11 cellular contexts compared by ENCODE assay signal in genomic region chr12:95224202-95225170, GRCh38. TPM values are rescaled to one million over a fixed set of nuclear protein-coding genes. Genes with fewer than 3 reads are reported as not detected.
DNase-seq lines count a peak whose midpoint lies in the region; ATAC-seq, FAIRE-seq and TF ChIP-seq lines count a peak whose summit lies in the region.
"Had no signal": no experiment of that assay in that cellular context is flagged by ENCODE, and none has a peak within 500 bp of the region (broad histone marks: within the 10 kb centered on the region; RNA-seq: fewer than 3 reads in every experiment).

No MANE protein-coding gene starts in this region.

- TF ChIP-seq CTCF in MCF 10A (IDR thresholded peaks at IDR 0.05; ENCODE audit: unreplicated experiment) (no peak), breast epithelium (IDR thresholded peaks at IDR 0.05) (no peak), RWPE1 (conservative IDR thresholded peaks at IDR 0.05; ENCODE audit: low read depth) (no peak), H1 (IDR thresholded peaks at IDR 0.05; ENCODE audit: control extremely low read depth in 1 of 3, insufficient read depth in 1 of 3, low read depth in 1 of 3, low read length in 3 of 3) (no peak)

- H3K4me1 ChIP-seq in breast epithelium = no peaks in the 10 kb centered on the region
- peaks cover 0 to 5% (median 0%) of the 10 kb centered on the region in 4 experiments; a peak in 1 of 7 replicates for H3K4me1 ChIP-seq in H1 (replicated peaks in 1 of 4; ENCODE audit: control insufficient read depth in 3 of 4, insufficient read depth in 4 of 4, low read length in 3 of 4)

- no peak overlapping the region for H2BK20ac ChIP-seq in H1 (ENCODE audit: low read length)

- no peaks in the 10 kb centered on the region for H3K36me3 ChIP-seq in breast epithelium
- peaks cover 0 to 22% (median 3%) of the 10 kb centered on the region in 4 experiments; a peak in 4 of 8 replicates for H3K36me3 ChIP-seq in H1 (ENCODE audit: control insufficient read depth in 2 of 4, insufficient read depth in 4 of 4, low read length in 3 of 4)

- H3K4me3 Mint-ChIP-seq in MCF 10A (ENCODE audit: unreplicated experiment) = no peak overlapping the region
- H3K4me3 Mint-ChIP-seq in stimulated activated effector memory CD8-positive, alpha-beta T cell treated with anti-CD3 and anti-CD28 coated beads, Interleukin-12 subunit alpha, Interleukin-12 subunit beta, amount 100 ng/mL, for 72 hours = no peak overlapping the region
- H3K4me3 Mint-ChIP-seq: activated naive CD8-positive, alpha-beta T cell had no signal

- no peak for TF ChIP-seq EP300 in H1 (IDR thresholded peaks at IDR 0.05; ENCODE audit: borderline replicate concordance in 1 of 2, low read depth in 2 of 2, low read length in 2 of 2)

- DNase-seq in MCF 10A (ENCODE audit: unreplicated experiment) (peak; percentile 37), breast epithelium (ENCODE audit: low spot score in 2 of 2) (no peak), RWPE1 (ENCODE audit: low spot score) (no peak), H1 (ENCODE audit: low read depth in 1 of 2, low spot score in 2 of 2) (no peak), posterior vena cava (ENCODE audit: low spot score) (no peak), midbrain (lab: John Stamatoyannopoulos, UW) (no peak), NCI-H1105 treated with DMSO at 0.1 percent for 48 hours (lab: John Stamatoyannopoulos, UW) (no peak)
- no peak for DNase-seq in stimulated activated effector memory CD8-positive, alpha-beta T cell treated with anti-CD3 and anti-CD28 coated beads, Interleukin-12 subunit alpha, Interleukin-12 subunit beta, amount 100 ng/mL, for 72 hours (ENCODE audit: low spot score in 2 of 2)

- H3K27ac ChIP-seq in breast epithelium (no peak overlapping the region), RWPE1 (peak overlapping the region; percentile 7; the same call in 1 of the 2 replicates), H1 (ENCODE audit: low read depth, low read length) (no peak overlapping the region)
- H3K27ac ChIP-seq: BLaER1 treated with 17β-estradiol and CSF1 and Interleukin-3, amounts not matched to agents 10 nM and 100 nM had no signal

- peaks cover 12 to 96% of the 10 kb centered on the region in 2 experiments for H3K79me2 ChIP-seq in H1 (ENCODE audit: control insufficient read depth in 1 of 2, insufficient read depth in 2 of 2, low read length in 2 of 2)

- H4K20me1 ChIP-seq in H1 (replicated peaks in 1 of 2; ENCODE audit: control insufficient read depth in 1 of 2, insufficient read depth in 2 of 2, low read length in 2 of 2) = peaks cover 0 to 6% of the 10 kb centered on the region in 2 experiments

- H2BK5ac ChIP-seq in H1 (ENCODE audit: low read depth, low read length) = no peak overlapping the region

- FAIRE-seq in H1 (lab: Jason Lieb, UNC) = peak; percentile 24
- FAIRE-seq: urothelium cell line had no signal

- peak overlapping the region; percentile 73 for H3K27ac Mint-ChIP-seq in MCF 10A (ENCODE audit: low read depth, unreplicated experiment)
- peak overlapping the region; percentile 77 for H3K27ac Mint-ChIP-seq in stimulated activated effector memory CD8-positive, alpha-beta T cell treated with anti-CD3 and anti-CD28 coated beads, Interleukin-12 subunit alpha, Interleukin-12 subunit beta, amount 100 ng/mL, for 72 hours
- H3K27ac Mint-ChIP-seq: activated naive CD8-positive, alpha-beta T cell had no signal

- H3K4me3 ChIP-seq in breast epithelium = no peak overlapping the region
- H3K4me3 ChIP-seq in H1 (ENCODE audit: extremely low read depth in 1 of 4, insufficient read depth in 2 of 4, low read depth in 3 of 4, low read length in 4 of 4) = no peak overlapping the region
- H3K4me3 ChIP-seq: BLaER1 treated with 17β-estradiol and CSF1 and Interleukin-3, amounts not matched to agents 10 nM and 100 nM had no signal

- no peaks in the 10 kb centered on the region for H3K23me2 ChIP-seq in H1 (ENCODE audit: low read depth, low read length)

- no peak overlapping the region for H2AK5ac ChIP-seq in H1 (ENCODE audit: low read depth, low read length)

- CTCF ChIA-PET in MCF 10A (lab: Yijun Ruan, JAX) = interaction anchor here (0.8 to 1.6 kb wide), 4 partner anchors 21 to 107 kb away, joined by 3 to 10 read pairs (median 3); no protein-coding TSS in a partner anchor
- CTCF ChIA-PET in RWPE1 (lab: Yijun Ruan, JAX) = interaction anchor here (0.6 to 1.0 kb wide), 3 partner anchors 24 to 108 kb away, joined by 3 to 8 read pairs (median 3); no protein-coding TSS in a partner anchor
- CTCF ChIA-PET in H1 (lab: Charles Lee; ENCODE audit: partially characterized antibody) = interaction anchor here (1.2 kb wide), 2 partner anchors 107 to 112 kb away, joined by 3 read pairs; no protein-coding TSS in a partner anchor

- no peak overlapping the region for H3K23ac ChIP-seq in H1 (ENCODE audit: insufficient read length)

- intact Hi-C loops in MCF 10A (cut with micrococcal nuclease) = no loop called here
- intact Hi-C loops in breast epithelium (cut with DNase I; ENCODE audit: low total_unique reads) = no loop called here
- intact Hi-C loops in posterior vena cava (cut with DNase I) = no loop called here

- POLR2A ChIA-PET in MCF 10A (lab: Yijun Ruan, JAX) (interaction anchor here (0.6 to 21.4 kb wide), 9 partner anchors 10 to 250 kb away, joined by 3 to 1056 read pairs (median 4); partner anchors contain the start of gene METAP2), RWPE1 (lab: Yijun Ruan, JAX; ENCODE audit: low non-redundant PET) (no interaction called here), H1 (lab: Charles Lee; ENCODE audit: partially characterized antibody) (interaction anchor here (1.1 kb wide), 1 partner anchor 79 kb away, joined by 3 read pairs; no protein-coding TSS in a partner anchor)

- H3K9me3 Mint-ChIP-seq in MCF 10A (ENCODE audit: unreplicated experiment) = no peaks in the 10 kb centered on the region
- no peaks in the 10 kb centered on the region for H3K9me3 Mint-ChIP-seq in stimulated activated effector memory CD8-positive, alpha-beta T cell treated with anti-CD3 and anti-CD28 coated beads, Interleukin-12 subunit alpha, Interleukin-12 subunit beta, amount 100 ng/mL, for 72 hours

- WGBS in H1 (ENCODE audit: extremely low coverage in 1 of 2, insufficient coverage in 1 of 2, insufficient read length in 1 of 2, insufficient replicate concordance in 2 of 2, low coverage in 1 of 2, low lambda C conversion rate in 2 of 2, missing lambda C conversion rate in 1 of 2), 2 experiments = 93% methylated on average over 8 of the region's 8 CpGs; no CpG with 5 or more reads in 1 of the 2 experiments

- H3K27me3 ChIP-seq in breast epithelium (no peaks in the 10 kb centered on the region), H1 (replicated peaks in 1 of 4; ENCODE audit: control insufficient read depth in 3 of 4, extremely low read depth in 1 of 4, insufficient read depth in 3 of 4, low read length in 3 of 4) (no peaks in the 10 kb centered on the region)
- H3K27me3 ChIP-seq: BLaER1 treated with 17β-estradiol and CSF1 and Interleukin-3, amounts not matched to agents 10 nM and 100 nM had no signal

- no peak overlapping the region for H4K91ac ChIP-seq in H1 (replicated peaks; ENCODE audit: insufficient read length, low read length)

- no peak overlapping the region for H2AFZ ChIP-seq in H1 (ENCODE audit: low read length)

- no peak overlapping the region for H2BK12ac ChIP-seq in H1 (ENCODE audit: low read depth, low read length)

- H3K27me3 Mint-ChIP-seq in MCF 10A (ENCODE audit: insufficient read depth, unreplicated experiment) = no peaks in the 10 kb centered on the region
- H3K27me3 Mint-ChIP-seq: activated naive CD8-positive, alpha-beta T cell had no signal

- no peak overlapping the region for H4K5ac ChIP-seq in H1 (ENCODE audit: insufficient read length, low read depth, low read length)

- no peaks in the 10 kb centered on the region for H3K9me3 ChIP-seq in breast epithelium
- no peaks in the 10 kb centered on the region for H3K9me3 ChIP-seq in H1 (ENCODE audit: insufficient read depth in 2 of 2, low read depth in 1 of 2, low read length in 1 of 2)

- TF ChIP-seq RAD21 in H1 (IDR thresholded peaks at IDR 0.05 in 1 of 2, conservative IDR thresholded peaks at IDR 0.05 in 1 of 2; ENCODE audit: low read depth in 2 of 2, low read length in 2 of 2) = no peak

- H3K4ac ChIP-seq in H1 (replicated peaks; ENCODE audit: insufficient read length, low read depth, low read length) = no peak overlapping the region

- no peak overlapping the region for H3K18ac ChIP-seq in H1 (ENCODE audit: extremely low read depth, low read length)

- no peak overlapping the region for H2BK15ac ChIP-seq in H1 (ENCODE audit: low read length)

- no peak overlapping the region for H3K9ac ChIP-seq in H1 (replicated peaks in 1 of 4; ENCODE audit: extremely low read depth in 1 of 4, low read depth in 3 of 4, low read length in 3 of 4)
- H3K9ac ChIP-seq: BLaER1 treated with 17β-estradiol and CSF1 and Interleukin-3, amounts not matched to agents 10 nM and 100 nM had no signal

- no peak overlapping the region for H4K8ac ChIP-seq in H1 (ENCODE audit: extremely low read depth, insufficient read depth, low read length)

- no peak overlapping the region for H3K56ac ChIP-seq in H1 (replicated peaks; ENCODE audit: insufficient read length, low read depth, low read length)

- no TSS peak for BruUV-seq in MCF 10A (replicated peaks; lab: Mats Ljungman, UMichigan)

- H3K14ac ChIP-seq in H1 (ENCODE audit: insufficient read length) = no peak overlapping the region

- ATAC-seq in stimulated activated effector memory CD8-positive, alpha-beta T cell treated with anti-CD3 and anti-CD28 coated beads, Interleukin-12 subunit alpha, Interleukin-12 subunit beta, amount 100 ng/mL, for 72 hours = peak; percentile 88

- H3K4me2 ChIP-seq in H1 (ENCODE audit: insufficient read depth in 1 of 2, low read depth in 2 of 2, low read length in 2 of 2) = no peak overlapping the region

- TF ChIP-seq POLR2A in breast epithelium (IDR thresholded peaks at IDR 0.05) (no peak), H1 (IDR thresholded peaks at IDR 0.05; ENCODE audit: control extremely low read depth in 1 of 2, low read depth in 2 of 2, low read length in 2 of 2) (no peak)

- no peak overlapping the region for H2BK120ac ChIP-seq in H1 (replicated peaks; ENCODE audit: low read depth, low read length)

- peaks cover 30% of the 10 kb centered on the region for H3K36me3 Mint-ChIP-seq in MCF 10A (ENCODE audit: insufficient read depth, unreplicated experiment)
- H3K36me3 Mint-ChIP-seq in stimulated activated effector memory CD8-positive, alpha-beta T cell treated with anti-CD3 and anti-CD28 coated beads, Interleukin-12 subunit alpha, Interleukin-12 subunit beta, amount 100 ng/mL, for 72 hours = peaks cover 30% of the 10 kb centered on the region

- peaks cover 12% of the 10 kb centered on the region for H3K79me1 ChIP-seq in H1 (ENCODE audit: low read depth, low read length)

- peaks cover 27% of the 10 kb centered on the region for H3K4me1 Mint-ChIP-seq in MCF 10A (ENCODE audit: insufficient read depth, unreplicated experiment)
- peaks cover 20% of the 10 kb centered on the region for H3K4me1 Mint-ChIP-seq in stimulated activated effector memory CD8-positive, alpha-beta T cell treated with anti-CD3 and anti-CD28 coated beads, Interleukin-12 subunit alpha, Interleukin-12 subunit beta, amount 100 ng/mL, for 72 hours

RNA-seq across cellular contexts. Expression of gene VEZT, which starts 6.9 kb away (rescaled TPM):
- 88.1 and 107 TPM in 2 replicates for total RNA-seq in MCF 10A (2022)
- total RNA-seq in breast epithelium = 100 to 1,000 TPM in 1 of 3 donors, 10 to 100 TPM in 2; 72.8 to 126 (median 73.8) TPM
- total RNA-seq in H1 (2021; fragmentation: NEBNext Ultra II Directional; extraction: Animal tissue kit (Norgen Biotek cat#: 25700)) = 51.1 and 56.1 TPM in 2 replicates
- polyA plus RNA-seq in H1 (2011; rRNA removed) = 24.3 and 44.0 TPM in 2 replicates
- 39.9 TPM for polyA plus RNA-seq in H1 (2011; cell fraction: cytosol; rRNA removed)
- polyA plus RNA-seq in H1 (2011; cell fraction: nucleus; rRNA removed) = 29.6 TPM
- polyA plus RNA-seq in H1 (2012, experiment 1 of 2) = 31.2 to 44.3 TPM (median 35.2 TPM) in 4 replicates
- 2.4 TPM for polyA plus RNA-seq in H1 (2012, experiment 2 of 2)
- polyA plus RNA-seq in H1 (2013, experiment 1 of 2) = 53.0 TPM
- 65.2 TPM for polyA plus RNA-seq in H1 (2013, experiment 2 of 2)
- polyA minus RNA-seq in H1 (2011; rRNA and poly(A)+ RNA removed) = 93.7 and 111 TPM in 2 replicates
- 41.8 TPM for polyA minus RNA-seq in H1 (2011; cell fraction: cytosol; rRNA and poly(A)+ RNA removed)
- polyA minus RNA-seq in H1 (2011; cell fraction: nucleus; rRNA and poly(A)+ RNA removed) = 129 TPM
- 10 to 100 TPM; 58.7 to 76.6 TPM for total RNA-seq in posterior vena cava

RNA-seq across cellular contexts. Expression of gene FGD6, which starts 7.2 kb away (rescaled TPM):
- 17.2 and 25.1 TPM in 2 replicates for total RNA-seq in MCF 10A (2022)
- 10 to 100 TPM in 2 of 3 donors, 1 to 10 TPM in 1; 5.6 to 28.0 (median 13.1) TPM for total RNA-seq in breast epithelium
- total RNA-seq in H1 (2021; fragmentation: NEBNext Ultra II Directional; extraction: Animal tissue kit (Norgen Biotek cat#: 25700)) = 22.4 and 24.3 TPM in 2 replicates
- polyA plus RNA-seq in H1 (2011; rRNA removed) = 5.8 and 12.2 TPM in 2 replicates
- polyA plus RNA-seq in H1 (2011; cell fraction: cytosol; rRNA removed) = 8.6 TPM
- 5.5 TPM for polyA plus RNA-seq in H1 (2011; cell fraction: nucleus; rRNA removed)
- 7.4 to 12.5 TPM (median 9.1 TPM) in 4 replicates for polyA plus RNA-seq in H1 (2012, experiment 1 of 2)
- polyA plus RNA-seq in H1 (2012, experiment 2 of 2) = 0.49 TPM
- polyA plus RNA-seq in H1 (2013, experiment 1 of 2) = 11.1 TPM
- polyA plus RNA-seq in H1 (2013, experiment 2 of 2) = 11.6 TPM
- polyA minus RNA-seq in H1 (2011; rRNA and poly(A)+ RNA removed) = 18.2 and 35.8 TPM in 2 replicates
- polyA minus RNA-seq in H1 (2011; cell fraction: cytosol; rRNA and poly(A)+ RNA removed) = 19.5 TPM
- polyA minus RNA-seq in H1 (2011; cell fraction: nucleus; rRNA and poly(A)+ RNA removed) = 65.5 TPM
- total RNA-seq in posterior vena cava = 10 to 100 TPM in 1 of 2 donors, 1 to 10 TPM in 1; 7.4 to 11.4 TPM
